In genomic region chr5:122089614-122090013, GRCh38 we compare ENCODE assay signal across 12 cellular contexts. TPM values are rescaled to one million over a fixed set of nuclear protein-coding genes. Genes with fewer than 3 reads are reported as not detected.
DNase-seq lines count a peak whose midpoint lies in the region; ATAC-seq, FAIRE-seq and TF ChIP-seq lines count a peak whose summit lies in the region.
"Had no signal": no experiment of that assay in that cellular context is flagged by ENCODE, and none has a peak within 500 bp of the region (broad histone marks: within the 10 kb centered on the region; RNA-seq: fewer than 3 reads in every experiment).

No MANE protein-coding gene starts in this region.

- H3K9me1 ChIP-seq in endothelial cell of umbilical vein (replicated peaks; ENCODE audit: control insufficient read depth, extremely low read depth, insufficient read depth, low read length): no peaks in the 10 kb centered on the region

- ATAC-seq in GM18868 (IDR thresholded peaks at IDR 0.05; ENCODE audit: unreplicated experiment): no peak

- H3K27ac ChIP-seq in endothelial cell of umbilical vein (ENCODE audit: insufficient read depth, low read depth, low read length): peak overlapping the region; percentile 55
- peak overlapping the region; percentile 93 for H3K27ac ChIP-seq in osteoblast (ENCODE audit: low read depth, low read length)
- H3K27ac ChIP-seq: breast epithelium had no signal

- H3K27me3 ChIP-seq in endothelial cell of umbilical vein (ENCODE audit: control insufficient read depth in 2 of 2, insufficient read depth in 2 of 2, low read length in 2 of 2) (no peaks in the 10 kb centered on the region), osteoblast (ENCODE audit: insufficient read depth, low read length) (no peaks in the 10 kb centered on the region)
- H3K27me3 ChIP-seq: breast epithelium had no signal

- H3K4me1 ChIP-seq in endothelial cell of umbilical vein (ENCODE audit: control insufficient read depth, extremely low read depth, insufficient read depth, low read length) (peaks cover 19% of the 10 kb centered on the region), osteoblast (ENCODE audit: insufficient read depth, low read length) (peaks cover 57% of the 10 kb centered on the region)
- H3K4me1 ChIP-seq: breast epithelium had no signal

- H3K79me2 ChIP-seq in endothelial cell of umbilical vein (ENCODE audit: control insufficient read depth, insufficient read depth, low read length) (no peaks in the 10 kb centered on the region), osteoblast (ENCODE audit: insufficient read depth, low read length) (no peaks in the 10 kb centered on the region)

- intact Hi-C loops in endothelial cell of umbilical vein (cut with micrococcal nuclease): loop anchor here (1.0 to 5.0 kb wide), 2 partner anchors 11 to 328 kb away; partner anchors contain the start of gene LOX

- no peak for TF ChIP-seq POLR2A in endothelial cell of umbilical vein (IDR thresholded peaks at IDR 0.05; ENCODE audit: low read depth, low read length)

- peak overlapping the region; percentile 45 for H2AFZ ChIP-seq in endothelial cell of umbilical vein (ENCODE audit: low read depth, low read length)
- no peak overlapping the region for H2AFZ ChIP-seq in osteoblast (ENCODE audit: low read length)

- H3K4me3 ChIP-seq in endothelial cell of umbilical vein (replicated peaks in 1 of 3; ENCODE audit: insufficient read depth in 1 of 3, low read depth in 1 of 3, low read length in 3 of 3): no peak overlapping the region
- no peak overlapping the region for H3K4me3 ChIP-seq in osteoblast (ENCODE audit: insufficient read depth, low read length)
- H3K4me3 ChIP-seq: breast epithelium had no signal

- peak overlapping the region; percentile 8 for H3K9ac ChIP-seq in endothelial cell of umbilical vein (replicated peaks; ENCODE audit: extremely low read depth, insufficient read depth, low read length)

- peak; percentile 15 for FAIRE-seq in endothelial cell of umbilical vein (lab: Jason Lieb, UNC)

- dilution Hi-C loops in endothelial cell of umbilical vein (cut with MboI; ENCODE audit: extremely low pct_ligation_motif_present, low sequenced_read_pairs): loop anchor here (25.0 kb wide), 1 partner anchor 98 kb away; no protein-coding TSS in a partner anchor

- no peaks in the 10 kb centered on the region for H4K20me1 ChIP-seq in endothelial cell of umbilical vein (replicated peaks; ENCODE audit: control insufficient read depth, extremely low read depth, insufficient read depth, low read length)
- H4K20me1 ChIP-seq in osteoblast (ENCODE audit: insufficient read depth, low read length): no peaks in the 10 kb centered on the region

- peak; percentile 81 for DNase-seq in GM04504 (ENCODE audit: low read depth)
- peak; percentile 5 for DNase-seq in OCI-M1 (lab: John Stamatoyannopoulos, UW)
- DNase-seq in endothelial cell of umbilical vein (ENCODE audit: low read depth, low spot score): peak; percentile 76
- DNase-seq in osteoblast (ENCODE audit: insufficient read length, low spot score, missing footprints): peak; percentile 36
- DNase-seq in germinal center (ENCODE audit: low spot score): no peak
- DNase-seq in NCI-H774 (lab: John Stamatoyannopoulos, UW): no peak
- DNase-seq: activated CD4-positive, alpha-beta T cell treated with anti-CD3 and anti-CD28 coated beads, Interleukin-2, amount 50 U/mL, for 4 hours; NCI-H345 had no signal

- BruUV-seq in endothelial cell of umbilical vein (replicated peaks; lab: Mats Ljungman, UMichigan): no TSS peak

- CTCF ChIA-PET in endothelial cell of umbilical vein (lab: Charles Lee): interaction anchor here (1.0 to 2.1 kb wide), 5 partner anchors 10 to 121 kb away, joined by 4 to 6 read pairs (median 5); partner anchors contain the start of gene LOX

- POLR2A ChIA-PET in endothelial cell of umbilical vein (lab: Charles Lee): no interaction called here

- H3K4me2 ChIP-seq in endothelial cell of umbilical vein (ENCODE audit: insufficient read depth, low read length) (peak overlapping the region; percentile 79), osteoblast (ENCODE audit: insufficient read depth, low read length) (peak overlapping the region; percentile 54)

- no peaks in the 10 kb centered on the region for H3K36me3 ChIP-seq in endothelial cell of umbilical vein (ENCODE audit: control insufficient read depth in 2 of 2, extremely low read depth in 1 of 2, insufficient read depth in 2 of 2, low read length in 2 of 2)
- no peaks in the 10 kb centered on the region for H3K36me3 ChIP-seq in osteoblast (ENCODE audit: insufficient read depth, low read length)
- H3K36me3 ChIP-seq: breast epithelium had no signal

- H3K9me3 ChIP-seq in endothelial cell of umbilical vein (replicated peaks; ENCODE audit: control insufficient read depth, insufficient read depth, low read length): no peaks in the 10 kb centered on the region
- H3K9me3 ChIP-seq in osteoblast (ENCODE audit: low read depth, low read length): no peaks in the 10 kb centered on the region
- H3K9me3 ChIP-seq: breast epithelium had no signal

- TF ChIP-seq CTCF in endothelial cell of umbilical vein (IDR thresholded peaks at IDR 0.05; ENCODE audit: extremely low read depth in 1 of 2, insufficient read depth in 1 of 2, low read depth in 1 of 2, low read length in 2 of 2) (no peak), osteoblast (IDR thresholded peaks at IDR 0.05; ENCODE audit: extremely low read depth, low read depth, low read length) (no peak)

TF ChIP-seq in endothelial cell of umbilical vein, 7 proteins besides CTCF, POLR2A, EP300 and RAD21:
- no peak for TF ChIP-seq MAX (IDR thresholded peaks at IDR 0.05; ENCODE audit: insufficient read depth, insufficient read length)
- peak; percentile 10 for TF ChIP-seq JUN (IDR thresholded peaks at IDR 0.05; ENCODE audit: borderline replicate concordance, insufficient read depth, insufficient read length, low read depth)
- no peak for TF ChIP-seq EZH2 (IDR thresholded peaks at IDR 0.05; ENCODE audit: borderline replicate concordance, low read depth, low read length, severe bottlenecking)
- TF ChIP-seq POLR2AphosphoS5 (IDR thresholded peaks at IDR 0.05; ENCODE audit: insufficient read depth, low read depth, low read length): peak; percentile 78
- peak; percentile 96 for TF ChIP-seq GATA2 (IDR thresholded peaks at IDR 0.05; ENCODE audit: insufficient read depth, insufficient read length, low read depth, low read length)
- TF ChIP-seq MYC (IDR thresholded peaks at IDR 0.05; ENCODE audit: low read depth, low read length): no peak
- TF ChIP-seq FOS (IDR thresholded peaks at IDR 0.05; ENCODE audit: borderline replicate concordance, insufficient read depth, low read length): peak; percentile 96

RNA-seq across cellular contexts. Expression of gene LOX, which starts 11.6 kb away (rescaled TPM):
- 69.7 and 79.1 TPM in 2 replicates for total RNA-seq in endothelial cell of umbilical vein
- polyA plus RNA-seq in endothelial cell of umbilical vein: 39.0 and 43.5 TPM in 2 replicates
- 24.0 and 28.2 TPM in 2 replicates for polyA plus RNA-seq in endothelial cell of umbilical vein (2011; cell fraction: cytosol; rRNA removed)
- polyA plus RNA-seq in endothelial cell of umbilical vein (2011; cell fraction: nucleus; rRNA removed): 23.8 and 25.5 TPM in 2 replicates
- 69.0 and 85.9 TPM in 2 replicates for polyA plus RNA-seq in endothelial cell of umbilical vein (2012)
- 50.7 and 58.4 TPM in 2 replicates for polyA minus RNA-seq in endothelial cell of umbilical vein
- 16.8 TPM for polyA minus RNA-seq in endothelial cell of umbilical vein (2011; cell fraction: cytosol; rRNA and poly(A)+ RNA removed)
- polyA minus RNA-seq in endothelial cell of umbilical vein (2011; cell fraction: nucleus; rRNA and poly(A)+ RNA removed): 21.1 and 28.6 TPM in 2 replicates
- 314 and 317 TPM in 2 replicates for total RNA-seq in osteoblast
- total RNA-seq: T-helper 2 cell treated with Interferon-gamma antibody and Interleukin-4, amounts not matched to agents 100 ng/mL and 5 ng/mL, for 36 hours had no signal

RNA-seq across cellular contexts. Expression of gene ZNF474, which starts 39.7 kb away (rescaled TPM):
- total RNA-seq in endothelial cell of umbilical vein (0.16 TPM in 1 of 2 replicates, not detected in the other), osteoblast (0.29 and 0.72 TPM in 2 replicates)
- 0.03 TPM in 2 replicates for polyA plus RNA-seq in endothelial cell of umbilical vein
- polyA plus RNA-seq in endothelial cell of umbilical vein (2011; cell fraction: cytosol; rRNA removed): 0.03 and 0.04 TPM in 2 replicates
- 0.24 and 0.38 TPM in 2 replicates for polyA plus RNA-seq in endothelial cell of umbilical vein (2011; cell fraction: nucleus; rRNA removed)
- not detected in 2 replicates for polyA plus RNA-seq in endothelial cell of umbilical vein (2012)
- polyA minus RNA-seq in endothelial cell of umbilical vein: not detected in 2 replicates
- not detected for polyA minus RNA-seq in endothelial cell of umbilical vein (2011; cell fraction: cytosol; rRNA and poly(A)+ RNA removed)
- polyA minus RNA-seq in endothelial cell of umbilical vein (2011; cell fraction: nucleus; rRNA and poly(A)+ RNA removed): 0.29 and 0.63 TPM in 2 replicates
- total RNA-seq: osteocyte had no signal

Comparison
In these comparisons a context has a peak if more than half of its experiments do, and no peak if none do; other contexts are left out.
1. DNase-seq: peak in GM04504 (single experiment), OCI-M1 (single experiment), endothelial cell of umbilical vein (single experiment) and osteoblast (single experiment); none in germinal center (single experiment) and NCI-H774 (single experiment).